Comparison of ENCODE assay signal across 24 cellular contexts in genomic region chr1:42742617-42743301, GRCh38. TPM values are rescaled to one million over a fixed set of nuclear protein-coding genes. Genes with fewer than 3 reads are reported as not detected.
DNase-seq lines count a peak whose midpoint lies in the region; ATAC-seq and TF ChIP-seq lines count a peak whose summit lies in the region.
"Had no signal": no experiment of that assay in that cellular context is flagged by ENCODE, and none has a peak within 500 bp of the region (broad histone marks: within the 10 kb centered on the region; RNA-seq: fewer than 3 reads in every experiment).

No MANE protein-coding gene starts in this region.

- H3K4me3 Mint-ChIP-seq in endodermal cell = no peak overlapping the region
- H3K4me3 Mint-ChIP-seq in nephron = peak overlapping the region; percentile 9 to 30 (median 26)
- H3K4me3 Mint-ChIP-seq in T-cell = no peak overlapping the region
- H3K4me3 Mint-ChIP-seq: activated CD4-positive, alpha-beta T cell treated with anti-CD3 and anti-CD28 coated beads, Interleukin-2, amount 10 ng/mL, durations not matched to agents 24 days and 14 days; natural killer cell; T-helper 2 cell treated with Interferon-gamma antibody and Interleukin-4, amounts not matched to agents 5 μg/mL and 100 μg/mL, for 36 hours had no signal

- TF ChIP-seq CTCF in endodermal cell (conservative IDR thresholded peaks at IDR 0.05) = no peak
- no peak for TF ChIP-seq CTCF in nephron (IDR thresholded peaks at IDR 0.05; ENCODE audit: unreplicated experiment in 3 of 3)

- no peaks in the 10 kb centered on the region for H3K27me3 Mint-ChIP-seq in endodermal cell (ENCODE audit: insufficient read depth)
- no peaks in the 10 kb centered on the region for H3K27me3 Mint-ChIP-seq in nephron (ENCODE audit: low read depth)
- no peaks in the 10 kb centered on the region for H3K27me3 Mint-ChIP-seq in T-cell
- H3K27me3 Mint-ChIP-seq: activated CD4-positive, alpha-beta T cell treated with anti-CD3 and anti-CD28 coated beads, Interleukin-2, amount 10 ng/mL, durations not matched to agents 24 days and 14 days had no signal

- intact Hi-C loops in cardiac septum (cut with DNase I) (loop anchor here (10.0 kb wide), 1 partner anchor 398 kb away; no protein-coding TSS in a partner anchor), left ventricle myocardium superior (cut with micrococcal nuclease) (loop anchor here (10.0 kb wide), 1 partner anchor 168 kb away; no protein-coding TSS in a partner anchor)

- H3K4me1 ChIP-seq in endodermal cell (ENCODE audit: control insufficient read depth, insufficient read depth, low read length) = peaks cover 6% of the 10 kb centered on the region
- H3K4me1 ChIP-seq: BE2C had no signal

- ATAC-seq in left ventricle myocardium superior (no peak), T-cell (replicated peaks in 1 of 4) (no peak), HG02973 (IDR thresholded peaks at IDR 0.05; ENCODE audit: unreplicated experiment) (no peak)
- ATAC-seq: activated naive CD4-positive, alpha-beta T cell treated with anti-CD3 and anti-CD28 coated beads, Interleukin-2, amount 50 U/mL, for 72 hours; left colon; natural killer cell had no signal

- no peaks in the 10 kb centered on the region for H3K9me3 ChIP-seq in endodermal cell (ENCODE audit: control insufficient read depth, low read length)
- H3K9me3 ChIP-seq: BE2C had no signal

- CTCF ChIA-PET in T-cell (lab: Charles Lee) = interaction anchor here in 1 of 2 donors (0.7 kb wide), 1 partner anchor 430 kb away, joined by 3 read pairs; no protein-coding TSS in a partner anchor

- H3K27ac Mint-ChIP-seq in endodermal cell (no peak overlapping the region), nephron (peak overlapping the region; percentile 96 to 99 (median 98)), T-cell (no peak overlapping the region)
- H3K27ac Mint-ChIP-seq: activated CD4-positive, alpha-beta T cell treated with anti-CD3 and anti-CD28 coated beads, Interleukin-2, amount 10 ng/mL, durations not matched to agents 24 days and 14 days; activated naive CD4-positive, alpha-beta T cell treated with anti-CD3 and anti-CD28 coated beads, Interleukin-2, amount 50 U/mL, for 72 hours; natural killer cell; T-helper 2 cell treated with Interferon-gamma antibody and Interleukin-4, amounts not matched to agents 5 μg/mL and 100 μg/mL, for 36 hours had no signal

- H3K4me1 Mint-ChIP-seq in endodermal cell (peaks cover 23% of the 10 kb centered on the region), nephron (peaks cover 47% of the 10 kb centered on the region), T-cell (no peaks in the 10 kb centered on the region)
- H3K4me1 Mint-ChIP-seq: activated CD4-positive, alpha-beta T cell treated with anti-CD3 and anti-CD28 coated beads, Interleukin-2, amount 10 ng/mL, durations not matched to agents 24 days and 14 days; natural killer cell had no signal

- no peak overlapping the region for H3K4me3 ChIP-seq in endodermal cell (ENCODE audit: low read length)

- 94 to 98% methylated on average over 7 to 9 of the region's 9 CpGs for WGBS in endodermal cell (ENCODE audit: insufficient coverage in 1 of 2, insufficient read length in 1 of 2), 2 experiments

- no peaks in the 10 kb centered on the region for H3K27me3 ChIP-seq in endodermal cell (ENCODE audit: control insufficient read depth, insufficient read depth, low read length, poor library complexity, severe bottlenecking)
- H3K27me3 ChIP-seq: BE2C had no signal

- peaks cover 15% of the 10 kb centered on the region for H3K36me3 ChIP-seq in endodermal cell (ENCODE audit: control insufficient read depth, insufficient read depth, low read length)

- H3K9me3 Mint-ChIP-seq in endodermal cell (no peaks in the 10 kb centered on the region), nephron (no peaks in the 10 kb centered on the region), T-cell (no peaks in the 10 kb centered on the region)
- H3K9me3 Mint-ChIP-seq: activated CD4-positive, alpha-beta T cell treated with anti-CD3 and anti-CD28 coated beads, Interleukin-2, amount 10 ng/mL, durations not matched to agents 24 days and 14 days; activated naive CD4-positive, alpha-beta T cell treated with anti-CD3 and anti-CD28 coated beads, Interleukin-2, amount 50 U/mL, for 72 hours; natural killer cell; T-helper 2 cell treated with Interferon-gamma antibody and Interleukin-4, amounts not matched to agents 5 μg/mL and 100 μg/mL, for 36 hours had no signal

- peak overlapping the region; percentile 11 for H3K27ac ChIP-seq in endodermal cell (ENCODE audit: low read depth, low read length)
- H3K27ac ChIP-seq: WERI-Rb-1 had no signal

- peak; percentile 41 for DNase-seq in cardiac septum (ENCODE audit: low spot score)
- no peak for DNase-seq in left ventricle myocardium superior
- DNase-seq in endodermal cell = no peak
- DNase-seq in T-cell = no peak
- DNase-seq in NCI-H1048 (lab: John Stamatoyannopoulos, UW) = no peak
- no peak for DNase-seq in NCI-H82 treated with DMSO at 0.1 percent for 48 hours (lab: John Stamatoyannopoulos, UW; ENCODE audit: unreplicated experiment)
- DNase-seq: activated CD4-positive, alpha-beta T cell treated with anti-CD3 and anti-CD28 coated beads, Interleukin-2, amount 10 ng/mL, durations not matched to agents 24 days and 14 days; anterior cingulate cortex; BE2C; central memory CD4-positive, alpha-beta T cell; dermis blood vessel endothelial cell; DMS153; KG1; left colon; midbrain; natural killer cell; NCI-H524 treated with DMSO at 0.1 percent for 48 hours; WERI-Rb-1 had no signal

- no peak overlapping the region for H3K9ac ChIP-seq in endodermal cell (ENCODE audit: extremely low read depth, low read length, poor library complexity, severe bottlenecking)

- H3K36me3 Mint-ChIP-seq in endodermal cell (ENCODE audit: low read depth) (peaks cover 13% of the 10 kb centered on the region), nephron (ENCODE audit: low read depth) (peaks cover 18% of the 10 kb centered on the region), T-cell (peaks cover under 1% of the 10 kb centered on the region)
- H3K36me3 Mint-ChIP-seq: activated naive CD4-positive, alpha-beta T cell treated with anti-CD3 and anti-CD28 coated beads, Interleukin-2, amount 50 U/mL, for 72 hours; natural killer cell had no signal

- POLR2A ChIA-PET in T-cell (lab: Charles Lee) = no interaction called here

RNA-seq across cellular contexts. Expression of gene CLDN19, which starts 2.7 kb away (rescaled TPM):
- total RNA-seq in cardiac septum = not detected
- not detected for total RNA-seq in left ventricle myocardium superior
- 10 to 100 TPM; 31.6 to 32.6 TPM for total RNA-seq in endodermal cell
- polyA plus RNA-seq in endodermal cell (2013, experiment 1 of 2) = 7.2 TPM
- 7.2 TPM for polyA plus RNA-seq in endodermal cell (2013, experiment 2 of 2)
- under 1 TPM in 1 of 5 donors, not detected in 4; 0.18 TPM for total RNA-seq in T-cell
- total RNA-seq: A673; activated CD4-positive, alpha-beta T cell treated with anti-CD3 and anti-CD28 coated beads, Interleukin-2, amount 10 ng/mL, durations not matched to agents 24 days and 14 days; activated naive CD4-positive, alpha-beta T cell treated with anti-CD3 and anti-CD28 coated beads, Interleukin-2, amount 50 U/mL, for 72 hours; dermis blood vessel endothelial cell; left colon; natural killer cell; ureter had no signal

RNA-seq across cellular contexts. Expression of gene P3H1, which starts 24.1 kb away (rescaled TPM):
- 12.2 TPM for total RNA-seq in cardiac septum
- total RNA-seq in left ventricle myocardium superior = 6.2 TPM
- 10 to 100 TPM; 51.7 to 68.3 TPM for total RNA-seq in endodermal cell
- 82.0 TPM for polyA plus RNA-seq in endodermal cell (2013, experiment 1 of 2)
- 76.1 TPM for polyA plus RNA-seq in endodermal cell (2013, experiment 2 of 2)
- total RNA-seq in T-cell = 10 to 100 TPM; 23.5 to 62.9 (median 58.3) TPM

RNA-seq across cellular contexts. Expression of gene C1orf50, which starts 24.3 kb away (rescaled TPM):
- total RNA-seq in cardiac septum (11.0 TPM), left ventricle myocardium superior (10.4 TPM), endodermal cell (1 to 10 TPM; 4.8 to 7.3 TPM), T-cell (10 to 100 TPM; 12.4 to 15.3 (median 13.9) TPM)
- 8.7 TPM for polyA plus RNA-seq in endodermal cell (2013, experiment 1 of 2)
- 11.8 TPM for polyA plus RNA-seq in endodermal cell (2013, experiment 2 of 2)

RNA-seq across cellular contexts. Expression of gene TMEM269, which starts 42.0 kb away (rescaled TPM):
- total RNA-seq in cardiac septum = not detected
- total RNA-seq in left ventricle myocardium superior = not detected
- under 1 TPM; 0.20 to 0.66 TPM for total RNA-seq in endodermal cell
- 0.53 TPM for polyA plus RNA-seq in endodermal cell (2013, experiment 1 of 2)
- 0.46 TPM for polyA plus RNA-seq in endodermal cell (2013, experiment 2 of 2)
- total RNA-seq in T-cell = 1 to 10 TPM in 2 of 5 donors, under 1 TPM in 3; 0.20 to 1.7 (median 0.88) TPM
- total RNA-seq: activated CD4-positive, alpha-beta T cell treated with anti-CD3 and anti-CD28 coated beads, Interleukin-2, amount 10 ng/mL, durations not matched to agents 24 days and 14 days; dermis blood vessel endothelial cell had no signal

Comparison
In these comparisons a context has a peak if more than half of its experiments do, and no peak if none do; other contexts are left out.
1. H3K27ac Mint-ChIP-seq: peak in nephron (3 of 3); none in endodermal cell (single experiment) and T-cell (0 of 2).
2. H3K4me3 Mint-ChIP-seq: peak in nephron (3 of 3); none in endodermal cell (single experiment) and T-cell (0 of 3).
3. RNA of gene CLDN19, which starts 2.7 kb away (total RNA-seq): 31.6 to 32.6 TPM in endodermal cell; not detected in cardiac septum (single experiment), not detected in left ventricle myocardium superior (single experiment) and 0.18 TPM in T-cell; every median in the first group is over 10 times any median in the second.